ENCODE assay signal across 22 cellular contexts in the genomic region with DNA sequence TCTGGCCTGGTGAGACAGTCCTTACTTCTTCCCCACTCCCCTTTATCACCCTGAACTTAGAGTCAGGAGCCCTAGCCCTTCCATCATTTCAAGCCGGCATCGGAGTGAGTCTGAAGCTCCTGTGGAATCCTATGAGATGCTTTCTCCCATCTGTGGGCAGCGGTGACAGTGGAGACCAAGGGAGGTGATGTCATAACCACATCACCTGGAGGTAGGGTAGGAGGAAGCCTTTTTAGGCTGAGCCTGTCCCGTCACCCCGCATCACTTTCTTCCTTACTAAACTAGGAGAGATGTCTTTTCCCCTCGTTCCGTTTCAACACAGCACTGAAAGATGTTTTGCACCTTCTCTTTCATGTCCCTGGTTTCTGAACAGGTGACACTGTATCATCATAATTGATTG.
"Had no signal": no experiment of that assay in that cellular context is flagged by ENCODE, and none has a peak within 500 bp of the region (broad histone marks: within the 10 kb centered on the region; RNA-seq: fewer than 3 reads in every experiment).

No MANE protein-coding gene starts in this region.

- H3K27me3 ChIP-seq: SJSA1 had no signal

- FAIRE-seq: HTR-8/SVneo, RCC 7860 had no signal

- H3K4me3 ChIP-seq: SJSA1, SK-N-MC had no signal

- H3K27ac ChIP-seq: HL-60, SJSA1, SK-N-MC had no signal

- DNase-seq: KBM-7, MV-4-11, NCI-H1048, NCI-H1105, NCI-H1436 treated with DMSO at 0.1 percent for 48 hours, NCI-H1694, NCI-H187 treated with DMSO at 0.1 percent for 48 hours, NCI-H2029 treated with DMSO at 0.1 percent for 48 hours, NCI-H2171, NCI-H226, NCI-H446, NCI-H510A, NCI-H524 treated with DMSO at 0.1 percent for 48 hours, NCI-H774, Right ventricle myocardium superior, RPMI8226, SIG-M5 had no signal

- H3K9me3 ChIP-seq: SJSA1 had no signal
